16 cellular contexts compared by ENCODE assay signal in the genomic region with DNA sequence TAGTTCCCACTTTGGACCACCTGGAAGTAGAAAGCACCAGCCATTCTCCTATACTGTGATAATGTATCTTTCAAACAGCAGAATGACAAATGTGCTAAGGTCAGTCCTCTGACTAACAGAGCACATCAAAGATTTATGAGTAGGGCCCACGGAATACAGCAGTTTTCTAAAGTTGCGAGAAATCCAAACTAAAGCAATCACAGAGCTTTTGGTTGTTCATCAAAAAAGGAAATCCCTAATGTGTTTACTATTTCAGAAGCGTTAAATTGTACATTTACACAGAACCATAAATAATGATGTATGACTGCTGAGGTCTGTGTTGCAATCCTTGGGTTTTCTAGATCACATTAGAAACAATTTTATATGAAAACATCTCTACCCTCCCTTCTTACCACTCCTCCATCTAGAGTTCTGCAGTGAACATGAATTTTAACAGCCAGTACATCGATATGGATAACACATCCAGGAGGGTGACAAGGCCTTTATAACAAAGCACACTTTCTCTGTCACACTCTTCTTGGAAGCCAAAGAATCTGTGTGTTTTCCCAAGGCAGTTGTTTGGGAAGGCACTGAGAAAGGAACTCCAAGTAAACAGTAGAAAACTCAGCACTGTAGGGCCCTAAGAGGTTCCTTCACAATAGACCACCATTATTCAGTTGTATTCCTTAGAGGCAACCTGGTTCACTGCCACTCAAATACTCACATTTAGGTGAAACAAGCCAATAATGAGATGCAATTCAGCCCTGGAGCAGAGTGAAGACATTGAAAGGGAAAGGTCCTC. TPM values are rescaled to one million over a fixed set of nuclear protein-coding genes. Genes with fewer than 3 reads are reported as not detected.
A peak's percentile ranks its signal among the peaks of the same experiment; 100 is the strongest.
DNase-seq lines count a peak whose midpoint lies in the region; ATAC-seq, FAIRE-seq and TF ChIP-seq lines count a peak whose summit lies in the region.
"Had no signal": no experiment of that assay in that cellular context is flagged by ENCODE, and none has a peak within 500 bp of the region (broad histone marks: within the 10 kb centered on the region; RNA-seq: fewer than 3 reads in every experiment).

No MANE protein-coding gene starts in this region.

- BruUV-seq in Calu3 (replicated peaks; lab: Mats Ljungman, UMichigan) (no TSS peak), endothelial cell of umbilical vein (replicated peaks; lab: Mats Ljungman, UMichigan) (no TSS peak)

- H3K4me2 ChIP-seq in endothelial cell of umbilical vein (ENCODE audit: insufficient read depth, low read length) (no peak overlapping the region), neural progenitor cell (no peak overlapping the region)
- H3K4me2 ChIP-seq: BLaER1 had no signal

- 68% methylated on average over 4 of the region's 4 CpGs for WGBS in HUES64

- POLR2A ChIA-PET in endothelial cell of umbilical vein (lab: Charles Lee), result no interaction called here

- no peak overlapping the region for H3K9ac ChIP-seq in HUES64 (ENCODE audit: low read depth, low read length)
- no peak overlapping the region for H3K9ac ChIP-seq in endothelial cell of umbilical vein (replicated peaks; ENCODE audit: extremely low read depth, insufficient read depth, low read length)
- no peak overlapping the region for H3K9ac ChIP-seq in neural progenitor cell
- H3K9ac ChIP-seq: BLaER1 had no signal

- H4K20me1 ChIP-seq in endothelial cell of umbilical vein (replicated peaks; ENCODE audit: control insufficient read depth, extremely low read depth, insufficient read depth, low read length) (no peaks in the 10 kb centered on the region), neural progenitor cell (ENCODE audit: low read depth) (peaks cover 3% of the 10 kb centered on the region)
- H4K20me1 ChIP-seq: BLaER1 had no signal

- H3K9me1 ChIP-seq in endothelial cell of umbilical vein (replicated peaks; ENCODE audit: control insufficient read depth, extremely low read depth, insufficient read depth, low read length), result no peaks in the 10 kb centered on the region

- TF ChIP-seq CTCF in Calu3 (IDR thresholded peaks at IDR 0.05; ENCODE audit: unreplicated experiment), result no peak
- no peak for TF ChIP-seq CTCF in endothelial cell of umbilical vein (IDR thresholded peaks at IDR 0.05; ENCODE audit: extremely low read depth in 1 of 2, insufficient read depth in 1 of 2, low read depth in 1 of 2, low read length in 2 of 2)
- no peak for TF ChIP-seq CTCF in neural progenitor cell (IDR thresholded peaks at IDR 0.05)

- H3K79me2 ChIP-seq in endothelial cell of umbilical vein (ENCODE audit: control insufficient read depth, insufficient read depth, low read length) (peaks cover 12% of the 10 kb centered on the region), neural progenitor cell (ENCODE audit: low read depth) (no peaks in the 10 kb centered on the region)

- peaks cover 15% of the 10 kb centered on the region; the same call in 1 of the 2 replicates for H3K27me3 ChIP-seq in HUES64 (ENCODE audit: insufficient read depth, low read length)
- H3K27me3 ChIP-seq in endothelial cell of umbilical vein (ENCODE audit: control insufficient read depth in 2 of 2, insufficient read depth in 2 of 2, low read length in 2 of 2), result no peaks in the 10 kb centered on the region
- peaks cover 42% of the 10 kb centered on the region for H3K27me3 ChIP-seq in neural progenitor cell
- H3K27me3 ChIP-seq: ascending aorta, BLaER1, gastrocnemius medialis, suprapubic skin had no signal

- H3K36me3 Mint-ChIP-seq in Calu3 (ENCODE audit: insufficient read depth, unreplicated experiment), result peaks cover under 1% of the 10 kb centered on the region
- no peaks in the 10 kb centered on the region for H3K36me3 Mint-ChIP-seq in neural progenitor cell
- H3K36me3 Mint-ChIP-seq: immature natural killer cell had no signal

- FAIRE-seq in endothelial cell of umbilical vein (lab: Jason Lieb, UNC), result no peak

- no peak for ATAC-seq in HG03571 (IDR thresholded peaks at IDR 0.05; ENCODE audit: unreplicated experiment)
- ATAC-seq in GM21360 (IDR thresholded peaks at IDR 0.05; ENCODE audit: unreplicated experiment), result no peak
- ATAC-seq: gastrocnemius medialis had no signal

- H3K36me3 ChIP-seq in HUES64 (ENCODE audit: insufficient read depth, low read length), result no peaks in the 10 kb centered on the region
- H3K36me3 ChIP-seq in endothelial cell of umbilical vein (ENCODE audit: control insufficient read depth in 2 of 2, extremely low read depth in 1 of 2, insufficient read depth in 2 of 2, low read length in 2 of 2), result no peaks in the 10 kb centered on the region
- H3K36me3 ChIP-seq in neural progenitor cell, result no peaks in the 10 kb centered on the region
- H3K36me3 ChIP-seq: ascending aorta, BLaER1, gastrocnemius medialis, suprapubic skin had no signal

- no peaks in the 10 kb centered on the region for H3K27me3 Mint-ChIP-seq in Calu3 (ENCODE audit: unreplicated experiment)
- peaks cover 4% of the 10 kb centered on the region for H3K27me3 Mint-ChIP-seq in neural progenitor cell (ENCODE audit: insufficient read depth, low read depth)

- H3K27ac Mint-ChIP-seq in Calu3 (ENCODE audit: unreplicated experiment), result peak overlapping the region; percentile 16
- peak overlapping the region; percentile 38 for H3K27ac Mint-ChIP-seq in neural progenitor cell
- H3K27ac Mint-ChIP-seq: immature natural killer cell had no signal

- no peak for DNase-seq in Calu3
- DNase-seq in endothelial cell of umbilical vein (ENCODE audit: low read depth, low spot score), result peak; percentile 21
- DNase-seq in neural progenitor cell (ENCODE audit: low spot score), result no peak
- DNase-seq in activated T-cell treated with anti-CD3 and anti-CD28 coated beads, Interleukin-2, amount 50 U/mL, for 1 hour, result no peak
- DNase-seq in activated CD4-positive, alpha-beta T cell treated with anti-CD3 and anti-CD28 coated beads, Interleukin-2, amount 50 U/mL, for 1 hour, result no peak
- DNase-seq: activated effector memory CD4-positive, alpha-beta T cell treated with Interleukin-2 at 50 U/mL for 16 hours; DMS79 treated with DMSO at 0.1 percent for 48 hours; gastrocnemius medialis; immature natural killer cell; stimulated activated CD4-positive, alpha-beta T cell treated with anti-CD3 and anti-CD28 coated beads, Interleukin-15, amount 100 ng/mL, for 24 hours had no signal

- dilution Hi-C loops in endothelial cell of umbilical vein (cut with MboI; ENCODE audit: extremely low pct_ligation_motif_present, low sequenced_read_pairs), result no loop called here

- peaks cover 81% of the 10 kb centered on the region for H3K4me1 Mint-ChIP-seq in Calu3 (ENCODE audit: low read depth, unreplicated experiment)
- peaks cover 67% of the 10 kb centered on the region for H3K4me1 Mint-ChIP-seq in neural progenitor cell
- H3K4me1 Mint-ChIP-seq: immature natural killer cell had no signal

- H3K4me1 ChIP-seq in HUES64 (ENCODE audit: insufficient read depth, low read length), result peaks cover 65% of the 10 kb centered on the region
- H3K4me1 ChIP-seq in endothelial cell of umbilical vein (ENCODE audit: control insufficient read depth, extremely low read depth, insufficient read depth, low read length), result peaks cover 2% of the 10 kb centered on the region
- H3K4me1 ChIP-seq in neural progenitor cell, result peaks cover 2% of the 10 kb centered on the region
- H3K4me1 ChIP-seq: ascending aorta, BLaER1 had no signal

- H3K4me3 ChIP-seq in HUES64 (ENCODE audit: low read length), result no peak overlapping the region
- H3K4me3 ChIP-seq in endothelial cell of umbilical vein (replicated peaks in 1 of 3; ENCODE audit: insufficient read depth in 1 of 3, low read depth in 1 of 3, low read length in 3 of 3), result no peak overlapping the region
- no peak overlapping the region for H3K4me3 ChIP-seq in neural progenitor cell
- H3K4me3 ChIP-seq: ascending aorta, BLaER1, gastrocnemius medialis, suprapubic skin had no signal

- CTCF ChIA-PET in Calu3 (lab: Charles Lee) (interaction anchor here (1.0 kb wide), 1 partner anchor 20 kb away, joined by 4 read pairs; no protein-coding TSS in a partner anchor), endothelial cell of umbilical vein (lab: Charles Lee) (interaction anchor here (0.7 kb wide), 1 partner anchor 420 kb away, joined by 3 read pairs; no protein-coding TSS in a partner anchor)

- H3K9me3 Mint-ChIP-seq in Calu3 (ENCODE audit: low read depth, unreplicated experiment) (no peaks in the 10 kb centered on the region), neural progenitor cell (no peaks in the 10 kb centered on the region)

- H2AFZ ChIP-seq in endothelial cell of umbilical vein (ENCODE audit: low read depth, low read length), result no peak overlapping the region
- H2AFZ ChIP-seq in neural progenitor cell (replicated peaks), result no peak overlapping the region

- H3F3A ChIP-seq in neural progenitor cell (ENCODE audit: low read depth), result peaks cover 5% of the 10 kb centered on the region

- intact Hi-C loops in Calu3 (cut with micrococcal nuclease; ENCODE audit: unreplicated experiment) (no loop called here), endothelial cell of umbilical vein (cut with micrococcal nuclease) (loop anchor here (10.0 kb wide), 1 partner anchor 952 kb away; a partner anchor contains a TSS)

- H3K27ac ChIP-seq in HUES64 (ENCODE audit: low read depth, low read length), result 0 out of 2 replicates have a peak overlapping the region, but pooled peaks have one; percentile 19
- no peak overlapping the region for H3K27ac ChIP-seq in endothelial cell of umbilical vein (ENCODE audit: insufficient read depth, low read depth, low read length)
- H3K27ac ChIP-seq in neural progenitor cell, result no peak overlapping the region
- H3K27ac ChIP-seq: ascending aorta, BLaER1, suprapubic skin had no signal

- peak overlapping the region; percentile 9 for H3K4me3 Mint-ChIP-seq in Calu3 (ENCODE audit: low read depth, unreplicated experiment)
- no peak overlapping the region for H3K4me3 Mint-ChIP-seq in neural progenitor cell
- H3K4me3 Mint-ChIP-seq: immature natural killer cell had no signal

- H3K9me3 ChIP-seq in HUES64 (ENCODE audit: insufficient read depth, low read depth, low read length) (no peaks in the 10 kb centered on the region), endothelial cell of umbilical vein (replicated peaks; ENCODE audit: control insufficient read depth, insufficient read depth, low read length) (no peaks in the 10 kb centered on the region), neural progenitor cell (ENCODE audit: low read depth) (no peaks in the 10 kb centered on the region)
- H3K9me3 ChIP-seq: ascending aorta, BLaER1, gastrocnemius medialis, suprapubic skin had no signal

- TF ChIP-seq POLR2A in endothelial cell of umbilical vein (IDR thresholded peaks at IDR 0.05; ENCODE audit: low read depth, low read length), result no peak

RNA-seq across cellular contexts. Expression of a gene that starts 7.3 kb away (rescaled TPM):
- 29.9 and 34.5 TPM in 2 replicates for total RNA-seq in Calu3 (2022)
- 9.0 TPM for polyA plus RNA-seq in HUES64 (2013, experiment 1 of 2)
- polyA plus RNA-seq in HUES64 (2013, experiment 2 of 2), result 9.9 TPM
- 32.5 and 46.4 TPM in 2 replicates for total RNA-seq in endothelial cell of umbilical vein
- polyA plus RNA-seq in endothelial cell of umbilical vein, result 2.7 and 3.8 TPM in 2 replicates
- polyA plus RNA-seq in endothelial cell of umbilical vein (2011; cell fraction: cytosol; rRNA removed), result 3.9 and 4.2 TPM in 2 replicates
- polyA plus RNA-seq in endothelial cell of umbilical vein (2011; cell fraction: nucleus; rRNA removed), result 8.3 and 11.5 TPM in 2 replicates
- 5.8 and 19.3 TPM in 2 replicates for polyA plus RNA-seq in endothelial cell of umbilical vein (2012)
- polyA minus RNA-seq in endothelial cell of umbilical vein, result 18.6 and 18.8 TPM in 2 replicates
- polyA minus RNA-seq in endothelial cell of umbilical vein (2011; cell fraction: cytosol; rRNA and poly(A)+ RNA removed), result 12.0 TPM
- 23.2 and 27.4 TPM in 2 replicates for polyA minus RNA-seq in endothelial cell of umbilical vein (2011; cell fraction: nucleus; rRNA and poly(A)+ RNA removed)
- 1.0 and 1.2 TPM in 2 replicates for total RNA-seq in neural progenitor cell (ENCODE audit: low replicate concordance)
- polyA plus RNA-seq: immature natural killer cell had no signal

Comparison
In these comparisons a context has a peak if more than half of its experiments do, and no peak if none do; other contexts are left out.
1. RNA of a gene that starts 7.3 kb away (total RNA-seq): 32.5 to 46.4 TPM in endothelial cell of umbilical vein and 29.9 to 34.5 TPM in Calu3; 1.0 to 1.2 TPM in neural progenitor cell; every median in the first group is over 10 times any median in the second.